ENCODE assay signal across 16 cellular contexts in the genomic region with DNA sequence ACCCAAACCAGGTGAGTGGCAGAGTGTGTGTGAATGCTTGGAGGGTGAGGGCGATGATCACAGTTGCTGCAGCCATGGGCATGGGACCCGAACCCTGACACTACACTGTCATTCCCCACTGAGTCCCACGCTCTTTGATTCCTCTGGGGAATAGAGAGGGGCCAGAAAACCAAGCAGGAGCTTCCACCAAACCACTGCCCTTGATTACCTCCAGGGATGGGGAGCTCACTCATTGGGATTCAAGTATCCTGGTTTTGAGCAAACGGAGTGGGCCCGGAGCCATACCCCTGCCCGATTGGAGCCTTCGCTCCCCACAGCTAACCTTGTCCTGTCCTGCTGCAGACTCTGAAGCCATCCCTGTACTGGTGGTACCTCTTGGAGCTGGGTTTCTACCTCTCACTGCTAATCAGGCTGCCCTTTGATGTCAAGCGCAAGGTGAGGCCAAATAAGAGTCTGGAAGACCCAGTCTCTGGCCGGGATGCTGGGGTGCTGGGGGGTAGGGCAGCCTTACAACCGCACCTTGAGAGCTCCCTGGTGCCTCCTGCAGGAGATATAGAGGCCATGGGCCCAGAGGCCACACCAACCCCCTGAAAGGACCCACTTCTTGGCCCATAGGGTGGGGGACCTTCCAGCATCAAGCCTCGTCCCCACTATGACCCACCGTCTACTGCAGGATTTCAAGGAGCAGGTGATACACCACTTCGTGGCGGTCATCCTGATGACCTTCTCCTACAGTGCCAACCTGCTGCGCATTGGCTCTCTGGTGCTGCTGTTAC. TPM values are rescaled to one million over a fixed set of nuclear protein-coding genes. Genes with fewer than 3 reads are reported as not detected.
DNase-seq lines count a peak whose midpoint lies in the region; ATAC-seq, FAIRE-seq and TF ChIP-seq lines count a peak whose summit lies in the region.
"Had no signal": no experiment of that assay in that cellular context is flagged by ENCODE, and none has a peak within 500 bp of the region (broad histone marks: within the 10 kb centered on the region; RNA-seq: fewer than 3 reads in every experiment).

No MANE protein-coding gene starts in this region.

- no peak overlapping the region for H4K91ac ChIP-seq in neuronal stem cell (ENCODE audit: low read depth, low read length, poor library complexity)

- no peak for TF ChIP-seq RAD21 in HepG2 (CRISPR knock-in tag; IDR thresholded peaks at IDR 0.05)

- no peak overlapping the region for H3K18ac ChIP-seq in neuronal stem cell (ENCODE audit: low read length)

- intact Hi-C loops in HepG2 (cut with micrococcal nuclease; ENCODE audit: unreplicated experiment) (no loop called here), right lobe of liver (cut with DNase I) (loop anchor here (10.0 kb wide), 3 partner anchors 102 to 312 kb away; partner anchors contain the start of gene TIMM44 (in 1 of the 2))

- H3K27me3 Mint-ChIP-seq in stimulated activated naive CD8-positive, alpha-beta T cell treated with anti-CD3 and anti-CD28 coated beads, Interleukin-15, amount 100 ng/mL, for 72 hours, result no peaks in the 10 kb centered on the region
- H3K27me3 Mint-ChIP-seq: CD4-positive, alpha-beta memory T cell had no signal

- H3K23ac ChIP-seq in neuronal stem cell (ENCODE audit: low read depth, low read length, poor library complexity), result peak overlapping the region; percentile 16

- no peak overlapping the region for H3K14ac ChIP-seq in neuronal stem cell (ENCODE audit: low read length)

- no peak overlapping the region for H2BK12ac ChIP-seq in neuronal stem cell (ENCODE audit: low read length)

- H3K9me3 Mint-ChIP-seq in stimulated activated naive CD8-positive, alpha-beta T cell treated with anti-CD3 and anti-CD28 coated beads, Interleukin-15, amount 100 ng/mL, for 72 hours, result no peaks in the 10 kb centered on the region
- H3K9me3 Mint-ChIP-seq: CD4-positive, alpha-beta memory T cell had no signal

- ATAC-seq in HepG2, result no peak
- ATAC-seq in right lobe of liver, result no peak
- no peak for ATAC-seq in stimulated activated naive CD8-positive, alpha-beta T cell treated with anti-CD3 and anti-CD28 coated beads, Interleukin-15, amount 100 ng/mL, for 72 hours
- ATAC-seq in GM21717 (IDR thresholded peaks at IDR 0.05; ENCODE audit: unreplicated experiment), result no peak

- H3K27me3 ChIP-seq in HepG2 (ENCODE audit: control insufficient read depth in 1 of 2, insufficient read depth in 2 of 2, low read length in 2 of 2) (no peaks in the 10 kb centered on the region; a peak in 1 of 5 replicates), right lobe of liver (no peaks in the 10 kb centered on the region), neuronal stem cell (ENCODE audit: control insufficient read depth in 3 of 3, insufficient read depth in 3 of 3, low read depth in 1 of 3, low read length in 3 of 3) (peaks cover 0 to 3% (median 0%) of the 10 kb centered on the region in 3 experiments)
- H3K27me3 ChIP-seq: BLaER1 treated with 17β-estradiol and CSF1 and Interleukin-3, amounts not matched to agents 10 nM and 100 nM had no signal

- no peak overlapping the region for H3K4ac ChIP-seq in neuronal stem cell (ENCODE audit: low read length)

- H4K8ac ChIP-seq in neuronal stem cell (ENCODE audit: low read depth, low read length), result no peak overlapping the region

- H3K4me1 ChIP-seq in HepG2 (ENCODE audit: insufficient read depth, low read length) (peaks cover 45% of the 10 kb centered on the region), right lobe of liver (peaks cover 0 to 14% (median 5%) of the 10 kb centered on the region in 4 donors), neuronal stem cell (ENCODE audit: control insufficient read depth in 2 of 2, insufficient read depth in 1 of 2, low read depth in 1 of 2, low read length in 2 of 2) (peaks cover 0 to 6% of the 10 kb centered on the region in 2 donors)

- H3K4me3 Mint-ChIP-seq in stimulated activated naive CD8-positive, alpha-beta T cell treated with anti-CD3 and anti-CD28 coated beads, Interleukin-15, amount 100 ng/mL, for 72 hours, result no peak overlapping the region

- no peak overlapping the region for H2BK15ac ChIP-seq in neuronal stem cell (ENCODE audit: low read length)

- in situ Hi-C loops in HepG2 (cut with HindIII; ENCODE audit: extremely low pct_ligation_motif_present, low pct_unique_long_range_greater_than_20kb), result loop anchor here (25.0 kb wide), 1 partner anchor 244 kb away; the partner anchor contains the start of gene ELAVL1

- 96% methylated on average over 10 of the region's 15 CpGs for WGBS in HepG2 (ENCODE audit: low lambda C conversion rate)
- 100% methylated on average over 5 of the region's 15 CpGs for WGBS in right lobe of liver (ENCODE audit: insufficient coverage, low coverage, low lambda C conversion rate, missing lambda C conversion rate)
- no CpG with 5 or more reads among the region's 15 CpGs for WGBS in neuronal stem cell (ENCODE audit: extremely low coverage in 2 of 2, insufficient read length in 2 of 2, insufficient replicate concordance in 1 of 2), 2 donors

- no peak overlapping the region for H3K4me2 ChIP-seq in HepG2 (ENCODE audit: low read depth, low read length)
- H3K4me2 ChIP-seq in neuronal stem cell (ENCODE audit: insufficient read depth, low read length, poor library complexity, severe bottlenecking), result no peak overlapping the region

- TF ChIP-seq EP300 in HepG2 (IDR thresholded peaks at IDR 0.05; ENCODE audit: low read depth in 2 of 2, low read length in 2 of 2) (no peak), HepG2 (CRISPR knock-in tag; IDR thresholded peaks at IDR 0.05; ENCODE audit: borderline replicate concordance) (no peak)

- TF ChIP-seq CTCF in HepG2 (CRISPR knock-in tag; IDR thresholded peaks at IDR 0.05) (no peak), right lobe of liver (IDR thresholded peaks at IDR 0.05) (no peak), RWPE1 (conservative IDR thresholded peaks at IDR 0.05; ENCODE audit: low read depth) (no peak)

- H3K9me3 ChIP-seq in HepG2 (ENCODE audit: low read length) (no peaks in the 10 kb centered on the region), right lobe of liver (no peaks in the 10 kb centered on the region), neuronal stem cell (replicated peaks in 1 of 2; ENCODE audit: control insufficient read depth in 2 of 2, insufficient read depth in 1 of 2, low read depth in 1 of 2, low read length in 2 of 2) (no peaks in the 10 kb centered on the region)
- H3K9me3 ChIP-seq: BLaER1 treated with 17β-estradiol and CSF1 and Interleukin-3, amounts not matched to agents 10 nM and 100 nM had no signal

- H3K79me2 ChIP-seq in HepG2 (ENCODE audit: insufficient read depth, low read length), result no peaks in the 10 kb centered on the region

- POLR2A ChIA-PET in HepG2 (lab: Yijun Ruan, JAX) (no interaction called here), RWPE1 (lab: Yijun Ruan, JAX; ENCODE audit: low non-redundant PET) (no interaction called here)

- H2BK5ac ChIP-seq in neuronal stem cell (ENCODE audit: low read length), result no peak overlapping the region

- peaks cover 24 to 57% of the 10 kb centered on the region in 2 experiments for H3K36me3 ChIP-seq in HepG2 (replicated peaks in 1 of 2; ENCODE audit: control insufficient read depth in 1 of 2, insufficient read depth in 2 of 2, low read length in 2 of 2)
- H3K36me3 ChIP-seq in right lobe of liver, result peaks cover 0 to 36% (median 5%) of the 10 kb centered on the region in 4 donors
- peaks cover 24 to 38% of the 10 kb centered on the region in 2 donors for H3K36me3 ChIP-seq in neuronal stem cell (replicated peaks in 1 of 2; ENCODE audit: control insufficient read depth in 2 of 2, insufficient read depth in 2 of 2, low read length in 2 of 2)

- peak overlapping the region; percentile 34 to 66 for H3K27ac Mint-ChIP-seq in stimulated activated naive CD8-positive, alpha-beta T cell treated with anti-CD3 and anti-CD28 coated beads, Interleukin-15, amount 100 ng/mL, for 72 hours

- H3K4me1 Mint-ChIP-seq in stimulated activated naive CD8-positive, alpha-beta T cell treated with anti-CD3 and anti-CD28 coated beads, Interleukin-15, amount 100 ng/mL, for 72 hours, result peaks cover 31% of the 10 kb centered on the region

- H2AFZ ChIP-seq in HepG2 (ENCODE audit: low read length) (no peak overlapping the region), neuronal stem cell (ENCODE audit: low read length) (no peak overlapping the region)

- CTCF ChIA-PET in HepG2 (lab: Yijun Ruan, JAX; ENCODE audit: low intra/inter-chr PET ratio, low total read pairs) (no interaction called here), RWPE1 (lab: Yijun Ruan, JAX) (interaction anchor here (1.1 to 1.5 kb wide), 2 partner anchors 98 to 312 kb away, joined by 4 read pairs; no protein-coding TSS in a partner anchor)

- no TSS peak for BruUV-seq in HepG2 (replicated peaks; lab: Mats Ljungman, UMichigan)

- DNase-seq in HepG2 (ENCODE audit: low spot score), result no peak
- DNase-seq in right lobe of liver, result no peak
- DNase-seq in RWPE1 (ENCODE audit: low spot score), result no peak
- no peak for DNase-seq in neuronal stem cell (ENCODE audit: low spot score)
- no peak for DNase-seq in stimulated activated naive CD8-positive, alpha-beta T cell treated with anti-CD3 and anti-CD28 coated beads, Interleukin-15, amount 100 ng/mL, for 72 hours
- DNase-seq in NCI-H2171 (lab: John Stamatoyannopoulos, UW), result no peak
- no peak for DNase-seq in NCI-H345 treated with DMSO at 0.1 percent for 48 hours (lab: John Stamatoyannopoulos, UW; ENCODE audit: unreplicated experiment)
- DNase-seq: 8988T; ACHN; CD4-positive, alpha-beta memory T cell; GDM1; IMR-90; KG1 had no signal

- TF ChIP-seq POLR2A in HepG2 (IDR thresholded peaks at IDR 0.05; ENCODE audit: insufficient read depth in 1 of 2, low read depth in 2 of 2, low read length in 2 of 2), result no peak
- TF ChIP-seq POLR2A in right lobe of liver (IDR thresholded peaks at IDR 0.05), result no peak

- no peak overlapping the region for H3K27ac ChIP-seq in HepG2 (ENCODE audit: extremely low read length, insufficient read depth, low read length)
- no peak overlapping the region for H3K27ac ChIP-seq in right lobe of liver
- H3K27ac ChIP-seq in RWPE1, result 0 out of 2 replicates have a peak overlapping the region, but pooled peaks have one; percentile 5
- H3K27ac ChIP-seq in neuronal stem cell (replicated peaks; ENCODE audit: low read length), result no peak overlapping the region
- H3K27ac ChIP-seq: BLaER1 treated with 17β-estradiol and CSF1 and Interleukin-3, amounts not matched to agents 10 nM and 100 nM had no signal

- H2BK120ac ChIP-seq in neuronal stem cell (ENCODE audit: low read depth, low read length), result no peak overlapping the region

- H3K79me1 ChIP-seq in neuronal stem cell (ENCODE audit: low read depth, low read length), result peaks cover 2% of the 10 kb centered on the region

- no peak for FAIRE-seq in HepG2 (lab: Jason Lieb, UNC)
- FAIRE-seq: GM12892 had no signal

- H4K20me1 ChIP-seq in HepG2 (ENCODE audit: insufficient read depth, low read length), result no peaks in the 10 kb centered on the region; the same call in 1 of the 2 replicates

- H3K4me3 ChIP-seq in HepG2 (replicated peaks in 1 of 3; ENCODE audit: insufficient read depth in 1 of 3, low read depth in 2 of 3, low read length in 3 of 3) (no peak overlapping the region), right lobe of liver (no peak overlapping the region), neuronal stem cell (ENCODE audit: low read length in 2 of 2) (no peak overlapping the region)
- H3K4me3 ChIP-seq: BLaER1 treated with 17β-estradiol and CSF1 and Interleukin-3, amounts not matched to agents 10 nM and 100 nM had no signal

- H2AK5ac ChIP-seq in neuronal stem cell (ENCODE audit: low read depth, low read length), result no peak overlapping the region

- no peak overlapping the region for H3K9ac ChIP-seq in HepG2 (ENCODE audit: insufficient read depth, low read depth, low read length)
- H3K9ac ChIP-seq in neuronal stem cell (ENCODE audit: low read depth, low read length, poor library complexity), result peak overlapping the region; percentile 12
- H3K9ac ChIP-seq: BLaER1 treated with 17β-estradiol and CSF1 and Interleukin-3, amounts not matched to agents 10 nM and 100 nM had no signal

RNA-seq across cellular contexts. Expression of gene CERS4, which starts 47.3 kb away (rescaled TPM):
- total RNA-seq in HepG2 (2016; rRNA removed; fragmentation: Illumina TruSeq; extraction: Trizol) (47.4 and 83.5 TPM in 2 replicates), right lobe of liver (10 to 100 TPM; 38.6 to 75.4 (median 58.3) TPM)
- total RNA-seq in HepG2 (2016; cell fraction: cytosol; rRNA removed; fragmentation: Illumina TruSeq; extraction: Trizol; ENCODE audit: low read depth), result 54.7 and 67.0 TPM in 2 replicates
- 42.9 and 82.5 TPM in 2 replicates for total RNA-seq in HepG2 (2016; cell fraction: insoluble cytoplasmic fraction; rRNA removed; fragmentation: Illumina TruSeq; extraction: Trizol)
- 68.0 and 79.4 TPM in 2 replicates for total RNA-seq in HepG2 (2016; cell fraction: membrane; rRNA removed; fragmentation: Illumina TruSeq; extraction: Trizol)
- total RNA-seq in HepG2 (2016; cell fraction: nucleus; rRNA removed; fragmentation: Illumina TruSeq; extraction: Trizol), result 76.2 and 78.4 TPM in 2 replicates
- polyA plus RNA-seq in HepG2 (2011; rRNA removed), result 74.7 and 97.6 TPM in 2 replicates
- 78.3 and 82.4 TPM in 2 replicates for polyA plus RNA-seq in HepG2 (2011; cell fraction: cytosol; rRNA removed)
- 83.2 and 92.3 TPM in 2 replicates for polyA plus RNA-seq in HepG2 (2011; cell fraction: nucleus; rRNA removed)
- polyA plus RNA-seq in HepG2 (2012), result 34.1 and 40.8 TPM in 2 replicates
- 47.5 and 59.8 TPM in 2 replicates for polyA plus RNA-seq in HepG2 (2016; cell fraction: cytosol; fragmentation: Illumina TruSeq; extraction: Trizol; ENCODE audit: low read depth)
- 44.2 and 45.5 TPM in 2 replicates for polyA plus RNA-seq in HepG2 (2016; cell fraction: insoluble cytoplasmic fraction; fragmentation: Illumina TruSeq; extraction: Trizol; ENCODE audit: low read depth)
- 53.9 and 57.1 TPM in 2 replicates for polyA plus RNA-seq in HepG2 (2016; cell fraction: membrane; fragmentation: Illumina TruSeq; extraction: Trizol; ENCODE audit: low read depth)
- polyA plus RNA-seq in HepG2 (2016; cell fraction: nucleus; fragmentation: Illumina TruSeq; extraction: Trizol; ENCODE audit: insufficient read depth, low read depth), result 122 and 128 TPM in 2 replicates
- polyA minus RNA-seq in HepG2 (2011; rRNA and poly(A)+ RNA removed; ENCODE audit: low replicate concordance), result 0.19 and 131 TPM in 2 replicates
- polyA minus RNA-seq in HepG2 (2011; cell fraction: cytosol; rRNA and poly(A)+ RNA removed), result 24.3 and 31.5 TPM in 2 replicates
- 20.2 and 23.6 TPM in 2 replicates for polyA minus RNA-seq in HepG2 (2011; cell fraction: nucleus; rRNA and poly(A)+ RNA removed)
- polyA plus RNA-seq in neuronal stem cell (2013, experiment 1 of 2), result 65.3 TPM
- 62.5 TPM for polyA plus RNA-seq in neuronal stem cell (2013, experiment 2 of 2)

RNA-seq across cellular contexts. Expression of gene CD320, which starts 51.7 kb away (rescaled TPM):
- total RNA-seq in HepG2 (2016; rRNA removed; fragmentation: Illumina TruSeq; extraction: Trizol) (44.4 and 99.9 TPM in 2 replicates), right lobe of liver (10 to 100 TPM in 5 of 6 experiments, 1 to 10 TPM in 1; 8.8 to 43.2 (median 11.5) TPM)
- total RNA-seq in HepG2 (2016; cell fraction: cytosol; rRNA removed; fragmentation: Illumina TruSeq; extraction: Trizol; ENCODE audit: low read depth), result 33.7 and 41.4 TPM in 2 replicates
- 38.7 and 105 TPM in 2 replicates for total RNA-seq in HepG2 (2016; cell fraction: insoluble cytoplasmic fraction; rRNA removed; fragmentation: Illumina TruSeq; extraction: Trizol)
- total RNA-seq in HepG2 (2016; cell fraction: membrane; rRNA removed; fragmentation: Illumina TruSeq; extraction: Trizol), result 46.2 and 54.2 TPM in 2 replicates
- 71.9 and 97.9 TPM in 2 replicates for total RNA-seq in HepG2 (2016; cell fraction: nucleus; rRNA removed; fragmentation: Illumina TruSeq; extraction: Trizol)
- 79.9 and 83.1 TPM in 2 replicates for polyA plus RNA-seq in HepG2 (2011; rRNA removed)
- polyA plus RNA-seq in HepG2 (2011; cell fraction: cytosol; rRNA removed), result 83.1 and 180 TPM in 2 replicates
- 74.5 and 85.3 TPM in 2 replicates for polyA plus RNA-seq in HepG2 (2011; cell fraction: nucleus; rRNA removed)
- 39.6 and 41.4 TPM in 2 replicates for polyA plus RNA-seq in HepG2 (2012)
- 44.2 and 49.5 TPM in 2 replicates for polyA plus RNA-seq in HepG2 (2016; cell fraction: cytosol; fragmentation: Illumina TruSeq; extraction: Trizol; ENCODE audit: low read depth)
- polyA plus RNA-seq in HepG2 (2016; cell fraction: insoluble cytoplasmic fraction; fragmentation: Illumina TruSeq; extraction: Trizol; ENCODE audit: low read depth), result 44.8 and 52.3 TPM in 2 replicates
- polyA plus RNA-seq in HepG2 (2016; cell fraction: membrane; fragmentation: Illumina TruSeq; extraction: Trizol; ENCODE audit: low read depth), result 41.2 and 46.0 TPM in 2 replicates
- polyA plus RNA-seq in HepG2 (2016; cell fraction: nucleus; fragmentation: Illumina TruSeq; extraction: Trizol; ENCODE audit: insufficient read depth, low read depth), result 165 and 175 TPM in 2 replicates
- polyA minus RNA-seq in HepG2 (2011; rRNA and poly(A)+ RNA removed; ENCODE audit: low replicate concordance), result 58.2 and 70.2 TPM in 2 replicates
- 23.7 and 37.5 TPM in 2 replicates for polyA minus RNA-seq in HepG2 (2011; cell fraction: cytosol; rRNA and poly(A)+ RNA removed)
- 8.4 and 8.7 TPM in 2 replicates for polyA minus RNA-seq in HepG2 (2011; cell fraction: nucleus; rRNA and poly(A)+ RNA removed)
- polyA plus RNA-seq in neuronal stem cell (2013, experiment 1 of 2), result 28.0 TPM
- polyA plus RNA-seq in neuronal stem cell (2013, experiment 2 of 2), result 26.3 TPM
